1 cellular context compared by ENCODE assay signal in the genomic region with DNA sequence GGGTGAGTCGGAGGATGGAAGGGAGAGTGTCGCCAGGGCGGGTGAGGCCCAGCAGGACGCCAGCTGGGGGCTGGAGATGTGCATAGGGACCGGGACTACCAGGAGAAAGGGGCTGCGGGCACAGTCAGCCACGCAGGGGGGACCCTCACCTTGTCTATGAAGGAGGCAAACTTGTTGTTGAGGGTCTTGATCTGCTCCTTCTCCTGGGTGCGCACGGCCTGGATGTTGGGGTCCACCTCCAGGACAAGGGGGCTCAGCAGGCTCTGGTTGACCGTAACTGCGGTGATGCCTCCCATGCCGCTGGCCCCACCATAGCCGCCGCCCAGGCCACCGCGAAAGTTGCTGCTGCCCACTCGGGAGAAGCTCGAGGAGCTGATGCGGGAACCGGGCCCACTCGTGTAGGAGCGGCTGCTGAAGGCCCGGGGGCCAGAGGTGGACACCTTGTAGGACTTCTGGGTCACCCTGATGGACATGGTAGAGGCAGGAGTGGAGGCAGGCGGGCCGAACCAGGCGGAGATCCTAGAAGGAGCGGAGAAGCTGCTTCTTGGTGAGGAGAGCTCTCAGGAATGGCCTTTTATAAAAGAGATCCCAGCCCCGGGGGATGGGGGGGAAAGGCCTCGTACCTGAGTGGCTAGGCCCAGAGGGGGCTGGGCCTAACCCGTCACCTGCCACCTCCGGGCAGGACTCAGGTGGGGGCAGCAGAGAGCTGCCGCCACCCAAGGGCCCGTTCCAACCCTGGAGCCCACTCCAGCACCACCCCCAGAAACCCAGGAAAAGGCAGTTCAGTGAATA.
TF ChIP-seq lines count a peak whose summit lies in the region.
"Not testable (repeated sequence)": the region's sequence is repeated elsewhere in the genome, so short reads cannot be mapped to it uniquely, and the experiment has no call there.

A gene (minus strand): TSS at position 568 of the 792 bp plus-strand sequence. CDS start 95 bp downstream, at position 473.

TF ChIP-seq in HepG2, 621 proteins besides CTCF, POLR2A, EP300 and RAD21 (continued from another document and continues in another):
- TF ChIP-seq, protein P1, sequence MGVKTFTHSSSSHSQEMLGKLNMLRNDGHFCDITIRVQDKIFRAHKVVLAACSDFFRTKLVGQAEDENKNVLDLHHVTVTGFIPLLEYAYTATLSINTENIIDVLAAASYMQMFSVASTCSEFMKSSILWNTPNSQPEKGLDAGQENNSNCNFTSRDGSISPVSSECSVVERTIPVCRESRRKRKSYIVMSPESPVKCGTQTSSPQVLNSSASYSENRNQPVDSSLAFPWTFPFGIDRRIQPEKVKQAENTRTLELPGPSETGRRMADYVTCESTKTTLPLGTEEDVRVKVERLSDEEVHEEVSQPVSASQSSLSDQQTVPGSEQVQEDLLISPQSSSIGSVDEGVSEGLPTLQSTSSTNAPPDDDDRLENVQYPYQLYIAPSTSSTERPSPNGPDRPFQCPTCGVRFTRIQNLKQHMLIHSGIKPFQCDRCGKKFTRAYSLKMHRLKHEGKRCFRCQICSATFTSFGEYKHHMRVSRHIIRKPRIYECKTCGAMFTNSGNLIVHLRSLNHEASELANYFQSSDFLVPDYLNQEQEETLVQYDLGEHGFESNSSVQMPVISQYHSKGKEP (CRISPR knock-in tag; IDR thresholded peaks at IDR 0.05): 0 out of 2 replicates have a peak, but pooled peaks have one; percentile 59
- TF ChIP-seq, protein P2, sequence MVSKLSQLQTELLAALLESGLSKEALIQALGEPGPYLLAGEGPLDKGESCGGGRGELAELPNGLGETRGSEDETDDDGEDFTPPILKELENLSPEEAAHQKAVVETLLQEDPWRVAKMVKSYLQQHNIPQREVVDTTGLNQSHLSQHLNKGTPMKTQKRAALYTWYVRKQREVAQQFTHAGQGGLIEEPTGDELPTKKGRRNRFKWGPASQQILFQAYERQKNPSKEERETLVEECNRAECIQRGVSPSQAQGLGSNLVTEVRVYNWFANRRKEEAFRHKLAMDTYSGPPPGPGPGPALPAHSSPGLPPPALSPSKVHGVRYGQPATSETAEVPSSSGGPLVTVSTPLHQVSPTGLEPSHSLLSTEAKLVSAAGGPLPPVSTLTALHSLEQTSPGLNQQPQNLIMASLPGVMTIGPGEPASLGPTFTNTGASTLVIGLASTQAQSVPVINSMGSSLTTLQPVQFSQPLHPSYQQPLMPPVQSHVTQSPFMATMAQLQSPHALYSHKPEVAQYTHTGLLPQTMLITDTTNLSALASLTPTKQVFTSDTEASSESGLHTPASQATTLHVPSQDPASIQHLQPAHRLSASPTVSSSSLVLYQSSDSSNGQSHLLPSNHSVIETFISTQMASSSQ (IDR thresholded peaks at IDR 0.05; ENCODE audit: low read depth): 0 out of 2 replicates have a peak, but pooled peaks have one; percentile 41
- TF ChIP-seq, protein P2 (CRISPR knock-in tag; IDR thresholded peaks at IDR 0.05; ENCODE audit: borderline replicate concordance): not testable (repeated sequence)
- TF ChIP-seq, protein P3, sequence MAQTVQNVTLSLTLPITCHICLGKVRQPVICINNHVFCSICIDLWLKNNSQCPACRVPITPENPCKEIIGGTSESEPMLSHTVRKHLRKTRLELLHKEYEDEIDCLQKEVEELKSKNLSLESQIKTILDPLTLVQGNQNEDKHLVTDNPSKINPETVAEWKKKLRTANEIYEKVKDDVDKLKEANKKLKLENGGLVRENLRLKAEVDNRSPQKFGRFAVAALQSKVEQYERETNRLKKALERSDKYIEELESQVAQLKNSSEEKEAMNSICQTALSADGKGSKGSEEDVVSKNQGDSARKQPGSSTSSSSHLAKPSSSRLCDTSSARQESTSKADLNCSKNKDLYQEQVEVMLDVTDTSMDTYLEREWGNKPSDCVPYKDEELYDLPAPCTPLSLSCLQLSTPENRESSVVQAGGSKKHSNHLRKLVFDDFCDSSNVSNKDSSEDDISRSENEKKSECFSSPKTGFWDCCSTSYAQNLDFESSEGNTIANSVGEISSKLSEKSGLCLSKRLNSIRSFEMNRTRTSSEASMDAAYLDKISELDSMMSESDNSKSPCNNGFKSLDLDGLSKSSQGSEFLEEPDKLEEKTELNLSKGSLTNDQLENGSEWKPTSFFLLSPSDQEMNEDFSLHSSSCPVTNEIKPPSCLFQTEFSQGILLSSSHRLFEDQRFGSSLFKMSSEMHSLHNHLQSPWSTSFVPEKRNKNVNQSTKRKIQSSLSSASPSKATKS (CRISPR knock-in tag; IDR thresholded peaks at IDR 0.05): 0 out of 2 replicates have a peak, but pooled peaks have one; percentile 58
- TF ChIP-seq HNRNPL (IDR thresholded peaks at IDR 0.05; ENCODE audit: low read depth, low read length) (peak; percentile 79; the same call in 1 of the 2 replicates), ZNF891 (CRISPR knock-in tag; IDR thresholded peaks at IDR 0.05) (0 out of 2 replicates have a peak, but pooled peaks have one; percentile 56), PAX8 (CRISPR knock-in tag; IDR thresholded peaks at IDR 0.05; ENCODE audit: borderline replicate concordance) (0 out of 2 replicates have a peak, but pooled peaks have one; percentile 30), GZF1 (CRISPR knock-in tag; IDR thresholded peaks at IDR 0.05) (0 out of 2 replicates have a peak, but pooled peaks have one; percentile 55), RBM39 (IDR thresholded peaks at IDR 0.05; ENCODE audit: low read depth, low read length, poor library complexity, severe bottlenecking) (peak; percentile 72), MTA1 (CRISPR knock-in tag; IDR thresholded peaks at IDR 0.05; ENCODE audit: borderline replicate concordance) (peak; percentile 39; the same call in 1 of the 2 replicates), RBFOX2 (IDR thresholded peaks at IDR 0.05; ENCODE audit: low read depth, low read length) (peak; percentile 92), HDAC1 (CRISPR knock-in tag; IDR thresholded peaks at IDR 0.05) (peak; percentile 78), PHF21A (CRISPR knock-in tag; IDR thresholded peaks at IDR 0.05) (peak; percentile 44), ZSCAN29 (CRISPR knock-in tag; conservative IDR thresholded peaks at IDR 0.05) (peak; percentile 55; the same call in 1 of the 2 replicates), TAF15 (IDR thresholded peaks at IDR 0.05; ENCODE audit: low read depth, low read length, poor library complexity, severe bottlenecking) (peak; percentile 66), ZNF556 (CRISPR knock-in tag; IDR thresholded peaks at IDR 0.05; ENCODE audit: borderline replicate concordance) (0 out of 2 replicates have a peak, but pooled peaks have one; percentile 24), ZNF569 (CRISPR knock-in tag; IDR thresholded peaks at IDR 0.05; ENCODE audit: borderline replicate concordance) (0 out of 2 replicates have a peak, but pooled peaks have one; percentile 53), ZMAT3 (CRISPR knock-in tag; conservative IDR thresholded peaks at IDR 0.05) (peak; percentile 85), SOX5 (CRISPR knock-in tag; IDR thresholded peaks at IDR 0.05; ENCODE audit: borderline replicate concordance) (peak; percentile 26; the same call in 1 of the 2 replicates), STAG1 (CRISPR knock-in tag; IDR thresholded peaks at IDR 0.05) (peak; percentile 86), ZNF670 (CRISPR knock-in tag; IDR thresholded peaks at IDR 0.05; ENCODE audit: borderline replicate concordance) (peak; percentile 46; the same call in 1 of the 2 replicates), CBX1 (IDR thresholded peaks at IDR 0.05; ENCODE audit: low read depth) (peak; percentile 65), ZNF605 (CRISPR knock-in tag; IDR thresholded peaks at IDR 0.05) (peak; percentile 71; the same call in 1 of the 2 replicates)
- TF ChIP-seq, protein P4, sequence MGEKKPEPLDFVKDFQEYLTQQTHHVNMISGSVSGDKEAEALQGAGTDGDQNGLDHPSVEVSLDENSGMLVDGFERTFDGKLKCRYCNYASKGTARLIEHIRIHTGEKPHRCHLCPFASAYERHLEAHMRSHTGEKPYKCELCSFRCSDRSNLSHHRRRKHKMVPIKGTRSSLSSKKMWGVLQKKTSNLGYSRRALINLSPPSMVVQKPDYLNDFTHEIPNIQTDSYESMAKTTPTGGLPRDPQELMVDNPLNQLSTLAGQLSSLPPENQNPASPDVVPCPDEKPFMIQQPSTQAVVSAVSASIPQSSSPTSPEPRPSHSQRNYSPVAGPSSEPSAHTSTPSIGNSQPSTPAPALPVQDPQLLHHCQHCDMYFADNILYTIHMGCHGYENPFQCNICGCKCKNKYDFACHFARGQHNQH (CRISPR knock-in tag; IDR thresholded peaks at IDR 0.05): peak; percentile 63
- TF ChIP-seq, protein P5, sequence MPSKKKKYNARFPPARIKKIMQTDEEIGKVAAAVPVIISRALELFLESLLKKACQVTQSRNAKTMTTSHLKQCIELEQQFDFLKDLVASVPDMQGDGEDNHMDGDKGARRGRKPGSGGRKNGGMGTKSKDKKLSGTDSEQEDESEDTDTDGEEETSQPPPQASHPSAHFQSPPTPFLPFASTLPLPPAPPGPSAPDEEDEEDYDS (CRISPR knock-in tag; IDR thresholded peaks at IDR 0.05): peak; percentile 99
- TF ChIP-seq, protein P6, sequence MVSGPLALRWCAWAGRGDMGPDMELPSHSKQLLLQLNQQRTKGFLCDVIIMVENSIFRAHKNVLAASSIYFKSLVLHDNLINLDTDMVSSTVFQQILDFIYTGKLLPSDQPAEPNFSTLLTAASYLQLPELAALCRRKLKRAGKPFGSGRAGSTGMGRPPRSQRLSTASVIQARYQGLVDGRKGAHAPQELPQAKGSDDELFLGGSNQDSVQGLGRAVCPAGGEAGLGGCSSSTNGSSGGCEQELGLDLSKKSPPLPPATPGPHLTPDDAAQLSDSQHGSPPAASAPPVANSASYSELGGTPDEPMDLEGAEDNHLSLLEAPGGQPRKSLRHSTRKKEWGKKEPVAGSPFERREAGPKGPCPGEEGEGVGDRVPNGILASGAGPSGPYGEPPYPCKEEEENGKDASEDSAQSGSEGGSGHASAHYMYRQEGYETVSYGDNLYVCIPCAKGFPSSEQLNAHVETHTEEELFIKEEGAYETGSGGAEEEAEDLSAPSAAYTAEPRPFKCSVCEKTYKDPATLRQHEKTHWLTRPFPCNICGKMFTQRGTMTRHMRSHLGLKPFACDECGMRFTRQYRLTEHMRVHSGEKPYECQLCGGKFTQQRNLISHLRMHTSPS (CRISPR knock-in tag; IDR thresholded peaks at IDR 0.05; ENCODE audit: low read depth): peak; percentile 44; the same call in 1 of the 2 replicates
- TF ChIP-seq, protein P7, sequence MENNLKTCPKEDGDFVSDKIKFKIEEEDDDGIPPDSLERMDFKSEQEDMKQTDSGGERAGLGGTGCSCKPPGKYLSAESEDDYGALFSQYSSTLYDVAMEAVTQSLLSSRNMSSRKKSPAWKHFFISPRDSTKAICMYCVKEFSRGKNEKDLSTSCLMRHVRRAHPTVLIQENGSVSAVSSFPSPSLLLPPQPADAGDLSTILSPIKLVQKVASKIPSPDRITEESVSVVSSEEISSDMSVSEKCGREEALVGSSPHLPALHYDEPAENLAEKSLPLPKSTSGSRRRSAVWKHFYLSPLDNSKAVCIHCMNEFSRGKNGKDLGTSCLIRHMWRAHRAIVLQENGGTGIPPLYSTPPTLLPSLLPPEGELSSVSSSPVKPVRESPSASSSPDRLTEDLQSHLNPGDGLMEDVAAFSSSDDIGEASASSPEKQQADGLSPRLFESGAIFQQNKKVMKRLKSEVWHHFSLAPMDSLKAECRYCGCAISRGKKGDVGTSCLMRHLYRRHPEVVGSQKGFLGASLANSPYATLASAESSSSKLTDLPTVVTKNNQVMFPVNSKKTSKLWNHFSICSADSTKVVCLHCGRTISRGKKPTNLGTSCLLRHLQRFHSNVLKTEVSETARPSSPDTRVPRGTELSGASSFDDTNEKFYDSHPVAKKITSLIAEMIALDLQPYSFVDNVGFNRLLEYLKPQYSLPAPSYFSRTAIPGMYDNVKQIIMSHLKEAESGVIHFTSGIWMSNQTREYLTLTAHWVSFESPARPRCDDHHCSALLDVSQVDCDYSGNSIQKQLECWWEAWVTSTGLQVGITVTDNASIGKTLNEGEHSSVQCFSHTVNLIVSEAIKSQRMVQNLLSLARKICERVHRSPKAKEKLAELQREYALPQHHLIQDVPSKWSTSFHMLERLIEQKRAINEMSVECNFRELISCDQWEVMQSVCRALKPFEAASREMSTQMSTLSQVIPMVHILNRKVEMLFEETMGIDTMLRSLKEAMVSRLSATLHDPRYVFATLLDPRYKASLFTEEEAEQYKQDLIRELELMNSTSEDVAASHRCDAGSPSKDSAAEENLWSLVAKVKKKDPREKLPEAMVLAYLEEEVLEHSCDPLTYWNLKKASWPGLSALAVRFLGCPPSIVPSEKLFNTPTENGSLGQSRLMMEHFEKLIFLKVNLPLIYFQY (CRISPR knock-in tag; IDR thresholded peaks at IDR 0.05; ENCODE audit: borderline replicate concordance): peak; percentile 91
- TF ChIP-seq, protein P8, sequence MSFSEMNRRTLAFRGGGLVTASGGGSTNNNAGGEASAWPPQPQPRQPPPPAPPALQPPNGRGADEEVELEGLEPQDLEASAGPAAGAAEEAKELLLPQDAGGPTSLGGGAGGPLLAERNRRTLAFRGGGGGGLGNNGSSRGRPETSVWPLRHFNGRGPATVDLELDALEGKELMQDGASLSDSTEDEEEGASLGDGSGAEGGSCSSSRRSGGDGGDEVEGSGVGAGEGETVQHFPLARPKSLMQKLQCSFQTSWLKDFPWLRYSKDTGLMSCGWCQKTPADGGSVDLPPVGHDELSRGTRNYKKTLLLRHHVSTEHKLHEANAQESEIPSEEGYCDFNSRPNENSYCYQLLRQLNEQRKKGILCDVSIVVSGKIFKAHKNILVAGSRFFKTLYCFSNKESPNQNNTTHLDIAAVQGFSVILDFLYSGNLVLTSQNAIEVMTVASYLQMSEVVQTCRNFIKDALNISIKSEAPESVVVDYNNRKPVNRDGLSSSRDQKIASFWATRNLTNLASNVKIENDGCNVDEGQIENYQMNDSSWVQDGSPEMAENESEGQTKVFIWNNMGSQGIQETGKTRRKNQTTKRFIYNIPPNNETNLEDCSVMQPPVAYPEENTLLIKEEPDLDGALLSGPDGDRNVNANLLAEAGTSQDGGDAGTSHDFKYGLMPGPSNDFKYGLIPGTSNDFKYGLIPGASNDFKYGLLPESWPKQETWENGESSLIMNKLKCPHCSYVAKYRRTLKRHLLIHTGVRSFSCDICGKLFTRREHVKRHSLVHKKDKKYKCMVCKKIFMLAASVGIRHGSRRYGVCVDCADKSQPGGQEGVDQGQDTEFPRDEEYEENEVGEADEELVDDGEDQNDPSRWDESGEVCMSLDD (CRISPR knock-in tag; IDR thresholded peaks at IDR 0.05; ENCODE audit: borderline replicate concordance): peak; percentile 29; the same call in 1 of the 2 replicates
